ENCODE assay signal across 19 cellular contexts in the genomic region with DNA sequence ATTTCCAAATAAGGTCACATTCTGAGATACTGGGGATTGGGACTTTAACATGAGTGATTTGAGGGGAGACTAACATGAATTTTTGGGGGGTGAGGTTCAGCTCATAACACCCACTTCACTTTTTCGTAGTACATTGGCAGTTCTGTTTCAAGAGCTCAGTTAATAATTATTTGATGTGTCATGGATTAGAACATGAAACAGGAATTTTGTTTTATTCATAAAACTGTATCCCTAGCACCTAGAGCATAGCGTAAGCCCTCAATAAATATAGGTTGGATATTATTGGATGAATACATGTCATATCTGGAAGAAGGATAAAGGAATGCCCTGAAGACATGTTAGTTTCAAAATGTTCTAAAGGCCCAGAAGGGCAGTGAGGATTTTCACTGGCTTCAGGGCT.
DNase-seq lines count a peak whose midpoint lies in the region; ATAC-seq and TF ChIP-seq lines count a peak whose summit lies in the region.
"Had no signal": no experiment of that assay in that cellular context is flagged by ENCODE, and none has a peak within 500 bp of the region (broad histone marks: within the 10 kb centered on the region; RNA-seq: fewer than 3 reads in every experiment).

No MANE protein-coding gene starts in this region.

- no peaks in the 10 kb centered on the region for H3K9me3 ChIP-seq in CD4-positive, alpha-beta memory T cell (ENCODE audit: control insufficient read depth in 1 of 2, low read length in 2 of 2)
- H3K9me3 ChIP-seq in naive thymus-derived CD4-positive, alpha-beta T cell (ENCODE audit: control insufficient read depth in 2 of 3, low read length in 3 of 3) = no peaks in the 10 kb centered on the region
- H3K9me3 ChIP-seq in thyroid gland = no peaks in the 10 kb centered on the region

- H3K4me3 Mint-ChIP-seq in CD4-positive, alpha-beta memory T cell = no peak overlapping the region
- no peak overlapping the region for H3K4me3 Mint-ChIP-seq in activated naive CD8-positive, alpha-beta T cell treated with anti-CD3 and anti-CD28 coated beads for 36 hours
- H3K4me3 Mint-ChIP-seq in naive thymus-derived CD4-positive, alpha-beta T cell = peak overlapping the region in 3 of 10 donors; percentile 0 to 50 (median 8)
- H3K4me3 Mint-ChIP-seq: brain, IgD-negative memory B cell had no signal

- no peak for DNase-seq in CD4-positive, alpha-beta memory T cell
- DNase-seq in HS-5 (ENCODE audit: low read depth) = peak; percentile 31
- DNase-seq in activated naive CD8-positive, alpha-beta T cell treated with anti-CD3 and anti-CD28 coated beads for 36 hours = no peak
- DNase-seq in naive thymus-derived CD4-positive, alpha-beta T cell = no peak
- DNase-seq in NCI-H82 treated with DMSO at 0.1 percent for 48 hours (lab: John Stamatoyannopoulos, UW; ENCODE audit: unreplicated experiment) = no peak
- DNase-seq in stimulated activated CD4-positive, alpha-beta T cell treated with anti-CD3 and anti-CD28 coated beads, Interleukin-15, amount 100 ng/mL, for 24 hours = no peak
- DNase-seq in thyroid gland = no peak
- DNase-seq in mesendoderm = no peak
- DNase-seq: activated gamma-delta T cell treated with Interleukin-2 at 50 U/mL for 16 hours; DMS53; MV-4-11; NCI-H2107; NCI-H748 treated with DMSO at 0.1 percent for 48 hours; stimulated activated CD4-positive, alpha-beta T cell treated with anti-CD3 and anti-CD28 coated beads, Interleukin-4, amount 100 ng/mL, for 4 hours; WERI-Rb-1 had no signal

- CTCF ChIA-PET in CD4-positive, alpha-beta memory T cell (lab: Charles Lee; ENCODE audit: partially characterized antibody) = interaction anchor here (0.9 to 1.0 kb wide), 2 partner anchors 16 to 18 kb away, joined by 3 read pairs; no protein-coding TSS in a partner anchor
- CTCF ChIA-PET in naive thymus-derived CD4-positive, alpha-beta T cell (lab: Charles Lee) = interaction anchor here (0.6 kb wide), 2 partner anchors 25 to 175 kb away, joined by 3 to 4 read pairs; no protein-coding TSS in a partner anchor

- no peak overlapping the region for H2AK5ac ChIP-seq in mesendoderm (ENCODE audit: low read length)

- H3K18ac ChIP-seq in mesendoderm (ENCODE audit: low read length) = no peak overlapping the region

- peaks cover 16% of the 10 kb centered on the region for H3K4me1 ChIP-seq in CD4-positive, alpha-beta memory T cell (ENCODE audit: insufficient read depth, low read length)
- H3K4me1 ChIP-seq in naive thymus-derived CD4-positive, alpha-beta T cell (ENCODE audit: control insufficient read depth in 2 of 2, insufficient read depth in 2 of 2, low read length in 2 of 2) = peaks cover 0 to 22% of the 10 kb centered on the region in 2 donors
- H3K4me1 ChIP-seq in thyroid gland = no peaks in the 10 kb centered on the region
- no peaks in the 10 kb centered on the region for H3K4me1 ChIP-seq in mesendoderm (ENCODE audit: control insufficient read depth, low read depth, low read length)

- TF ChIP-seq POLR2A in thyroid gland (IDR thresholded peaks at IDR 0.05) = no peak

- no peak overlapping the region for H3K4ac ChIP-seq in mesendoderm (ENCODE audit: low read depth, low read length)

- H2BK5ac ChIP-seq in mesendoderm (ENCODE audit: low read length) = no peak overlapping the region

- peaks cover 0 to 2% of the 10 kb centered on the region in 2 donors for H3K36me3 Mint-ChIP-seq in CD4-positive, alpha-beta memory T cell
- peaks cover 33% of the 10 kb centered on the region for H3K36me3 Mint-ChIP-seq in activated naive CD8-positive, alpha-beta T cell treated with anti-CD3 and anti-CD28 coated beads for 36 hours
- peaks cover 0 to 21% (median 3%) of the 10 kb centered on the region in 5 donors for H3K36me3 Mint-ChIP-seq in naive thymus-derived CD4-positive, alpha-beta T cell
- H3K36me3 Mint-ChIP-seq: IgD-negative memory B cell had no signal

- no peak overlapping the region for H3K27ac ChIP-seq in CD4-positive, alpha-beta memory T cell (ENCODE audit: low read depth, low read length)
- H3K27ac ChIP-seq in naive thymus-derived CD4-positive, alpha-beta T cell (ENCODE audit: low read depth, low read length) = no peak overlapping the region
- H3K27ac ChIP-seq in thyroid gland (no peak overlapping the region), mesendoderm (ENCODE audit: low read depth, low read length) (no peak overlapping the region)
- H3K27ac ChIP-seq: WERI-Rb-1 had no signal

- ATAC-seq in naive thymus-derived CD4-positive, alpha-beta T cell = no peak
- ATAC-seq: sciatic nerve had no signal

- no peak overlapping the region for H3K23ac ChIP-seq in mesendoderm (ENCODE audit: low read length)

- no peak overlapping the region for H2BK15ac ChIP-seq in mesendoderm (replicated peaks; ENCODE audit: low read depth)

- no peak overlapping the region for H4K8ac ChIP-seq in mesendoderm (ENCODE audit: low read depth, low read length)

- H4K5ac ChIP-seq in mesendoderm (ENCODE audit: low read length) = no peak overlapping the region

- H3K4me2 ChIP-seq in mesendoderm (ENCODE audit: low read length) = no peak overlapping the region

- intact Hi-C loops in CD4-positive, alpha-beta memory T cell (cut with micrococcal nuclease) = loop anchor here (10.0 kb wide), 1 partner anchor 253 kb away; no protein-coding TSS in a partner anchor
- intact Hi-C loops in naive thymus-derived CD4-positive, alpha-beta T cell (cut with micrococcal nuclease) = loop anchor here in 1 of 2 donors (2.0 kb wide), 1 partner anchor 19 kb away; no protein-coding TSS in a partner anchor
- intact Hi-C loops in thyroid gland (cut with DNase I) = no loop called here

- H3K79me2 ChIP-seq in mesendoderm (ENCODE audit: control insufficient read depth, insufficient read depth, low read length) = no peaks in the 10 kb centered on the region

- H3K27me3 ChIP-seq in CD4-positive, alpha-beta memory T cell (ENCODE audit: insufficient read depth, low read length) = no peaks in the 10 kb centered on the region
- H3K27me3 ChIP-seq in naive thymus-derived CD4-positive, alpha-beta T cell (ENCODE audit: control insufficient read depth in 2 of 2, insufficient read depth in 2 of 2, low read length in 2 of 2) = no peaks in the 10 kb centered on the region
- H3K27me3 ChIP-seq in thyroid gland (no peaks in the 10 kb centered on the region), mesendoderm (ENCODE audit: insufficient read depth, low read length, poor library complexity) (no peaks in the 10 kb centered on the region)
- H3K27me3 ChIP-seq: BLaER1 treated with 17β-estradiol and CSF1 and Interleukin-3, amounts not matched to agents 10 nM and 100 nM had no signal

- no peak overlapping the region for H2BK120ac ChIP-seq in mesendoderm (ENCODE audit: low read depth, low read length)

- no peaks in the 10 kb centered on the region for H3K27me3 Mint-ChIP-seq in CD4-positive, alpha-beta memory T cell
- H3K27me3 Mint-ChIP-seq in activated naive CD8-positive, alpha-beta T cell treated with anti-CD3 and anti-CD28 coated beads for 36 hours = no peaks in the 10 kb centered on the region
- no peaks in the 10 kb centered on the region for H3K27me3 Mint-ChIP-seq in naive thymus-derived CD4-positive, alpha-beta T cell
- H3K27me3 Mint-ChIP-seq: brain, IgD-negative memory B cell had no signal

- H3K9me3 Mint-ChIP-seq in CD4-positive, alpha-beta memory T cell = no peaks in the 10 kb centered on the region
- H3K9me3 Mint-ChIP-seq in activated naive CD8-positive, alpha-beta T cell treated with anti-CD3 and anti-CD28 coated beads for 36 hours = no peaks in the 10 kb centered on the region
- H3K9me3 Mint-ChIP-seq in naive thymus-derived CD4-positive, alpha-beta T cell = peaks cover 0 to 2% (median 0%) of the 10 kb centered on the region in 11 donors

- peaks cover 41 to 71% (median 53%) of the 10 kb centered on the region in 4 donors for H3K4me1 Mint-ChIP-seq in CD4-positive, alpha-beta memory T cell
- H3K4me1 Mint-ChIP-seq in activated naive CD8-positive, alpha-beta T cell treated with anti-CD3 and anti-CD28 coated beads for 36 hours = peaks cover 67% of the 10 kb centered on the region
- peaks cover 39 to 89% (median 70%) of the 10 kb centered on the region in 7 donors for H3K4me1 Mint-ChIP-seq in naive thymus-derived CD4-positive, alpha-beta T cell

- no peak overlapping the region for H3K9ac ChIP-seq in mesendoderm (ENCODE audit: low read length)
- H3K9ac ChIP-seq: BLaER1 treated with 17β-estradiol and CSF1 and Interleukin-3, amounts not matched to agents 10 nM and 100 nM had no signal

- H3K79me1 ChIP-seq in mesendoderm (ENCODE audit: low read length) = no peaks in the 10 kb centered on the region

- POLR2A ChIA-PET in CD4-positive, alpha-beta memory T cell (lab: Charles Lee; ENCODE audit: partially characterized antibody) = no interaction called here
- POLR2A ChIA-PET in naive thymus-derived CD4-positive, alpha-beta T cell (lab: Charles Lee) = interaction anchor here (1.0 kb wide), 2 partner anchors 121 to 169 kb away, joined by 3 read pairs; no protein-coding TSS in a partner anchor

- no peak for TF ChIP-seq CTCF in thyroid gland (IDR thresholded peaks at IDR 0.05)

- H3K56ac ChIP-seq in mesendoderm (ENCODE audit: low read length) = no peak overlapping the region

- H3K27ac Mint-ChIP-seq in CD4-positive, alpha-beta memory T cell = peak overlapping the region in 5 of 7 donors; percentile 3 to 57 (median 13)
- H3K27ac Mint-ChIP-seq in activated naive CD8-positive, alpha-beta T cell treated with anti-CD3 and anti-CD28 coated beads for 36 hours = peak overlapping the region; percentile 71
- H3K27ac Mint-ChIP-seq in naive thymus-derived CD4-positive, alpha-beta T cell = peak overlapping the region in 6 of 9 donors; percentile 47 to 77 (median 57)
- H3K27ac Mint-ChIP-seq: IgD-negative memory B cell had no signal

- H3K4me3 ChIP-seq in CD4-positive, alpha-beta memory T cell (ENCODE audit: low read length in 2 of 2) = no peak overlapping the region
- no peak overlapping the region for H3K4me3 ChIP-seq in naive thymus-derived CD4-positive, alpha-beta T cell (ENCODE audit: low read length)
- H3K4me3 ChIP-seq in thyroid gland (replicated peaks in 1 of 3) = no peak overlapping the region
- H3K4me3 ChIP-seq in mesendoderm (ENCODE audit: low read length) = no peak overlapping the region
- H3K4me3 ChIP-seq: BLaER1 treated with 17β-estradiol and CSF1 and Interleukin-3, amounts not matched to agents 10 nM and 100 nM had no signal

- WGBS in thyroid gland, 2 donors = 99% methylated on average over 2 of the region's 2 CpGs
- WGBS in mesendoderm (ENCODE audit: extremely low coverage, insufficient coverage, low lambda C conversion rate) = no CpG with 5 or more reads among the region's 2 CpGs

- H3K36me3 ChIP-seq in CD4-positive, alpha-beta memory T cell (ENCODE audit: insufficient read depth, low read length) = no peaks in the 10 kb centered on the region
- H3K36me3 ChIP-seq in naive thymus-derived CD4-positive, alpha-beta T cell (ENCODE audit: control insufficient read depth in 2 of 3, insufficient read depth in 3 of 3, low read length in 3 of 3) = no peaks in the 10 kb centered on the region
- H3K36me3 ChIP-seq in thyroid gland (no peaks in the 10 kb centered on the region), mesendoderm (ENCODE audit: control insufficient read depth, insufficient read depth, low read length) (no peaks in the 10 kb centered on the region)
- H3K36me3 ChIP-seq: WERI-Rb-1 had no signal

Comparison
In these comparisons a context has a peak if more than half of its experiments do, and no peak if none do; other contexts are left out.
1. H3K27ac Mint-ChIP-seq: peak in every context shown above with its lines; median percentile 71 in activated naive CD8-positive, alpha-beta T cell treated with anti-CD3 and anti-CD28 coated beads for 36 hours; 57 in naive thymus-derived CD4-positive, alpha-beta T cell; 13 in CD4-positive, alpha-beta memory T cell.